8 cellular contexts compared by ENCODE assay signal in genomic region chr14:20624495-20625070, GRCh38. TPM values are rescaled to one million over a fixed set of nuclear protein-coding genes. Genes with fewer than 3 reads are reported as not detected.
DNase-seq lines count a peak whose midpoint lies in the region; ATAC-seq lines count a peak whose summit lies in the region.

No MANE protein-coding gene starts in this region.

- peaks cover 70% of the 10 kb centered on the region for H3K4me1 Mint-ChIP-seq in stimulated activated effector memory CD8-positive, alpha-beta T cell treated with anti-CD3 and anti-CD28 coated beads, Interleukin-12 subunit alpha, Interleukin-12 subunit beta, amount 100 ng/mL, for 72 hours

- H3K27ac Mint-ChIP-seq in stimulated activated effector memory CD8-positive, alpha-beta T cell treated with anti-CD3 and anti-CD28 coated beads, Interleukin-12 subunit alpha, Interleukin-12 subunit beta, amount 100 ng/mL, for 72 hours = peak overlapping the region; percentile 98

- DNase-seq in Daoy (ENCODE audit: low read depth) = peak; percentile 89
- peak; percentile 44 to 69 for DNase-seq in SW 1271 (lab: John Stamatoyannopoulos, UW)
- peak; percentile 53 for DNase-seq in cerebellar cortex (ENCODE audit: low spot score)
- DNase-seq in kidney glomerular epithelial cell (lab: John Stamatoyannopoulos, UW) = peak; percentile 64
- DNase-seq in stimulated activated effector memory CD8-positive, alpha-beta T cell treated with anti-CD3 and anti-CD28 coated beads, Interleukin-12 subunit alpha, Interleukin-12 subunit beta, amount 100 ng/mL, for 72 hours (ENCODE audit: low spot score in 2 of 2) = no peak
- no peak for DNase-seq in midbrain (lab: John Stamatoyannopoulos, UW)

- ATAC-seq in HG03025 (IDR thresholded peaks at IDR 0.05; ENCODE audit: low FRiP score, unreplicated experiment) (peak; percentile 37), GM18520 (IDR thresholded peaks at IDR 0.05; ENCODE audit: unreplicated experiment) (no peak)
- peak; percentile 61 for ATAC-seq in stimulated activated effector memory CD8-positive, alpha-beta T cell treated with anti-CD3 and anti-CD28 coated beads, Interleukin-12 subunit alpha, Interleukin-12 subunit beta, amount 100 ng/mL, for 72 hours

- H3K9me3 Mint-ChIP-seq in stimulated activated effector memory CD8-positive, alpha-beta T cell treated with anti-CD3 and anti-CD28 coated beads, Interleukin-12 subunit alpha, Interleukin-12 subunit beta, amount 100 ng/mL, for 72 hours = no peaks in the 10 kb centered on the region

- H3K4me3 Mint-ChIP-seq in stimulated activated effector memory CD8-positive, alpha-beta T cell treated with anti-CD3 and anti-CD28 coated beads, Interleukin-12 subunit alpha, Interleukin-12 subunit beta, amount 100 ng/mL, for 72 hours = peak overlapping the region; percentile 59

- peaks cover 22% of the 10 kb centered on the region for H3K36me3 Mint-ChIP-seq in stimulated activated effector memory CD8-positive, alpha-beta T cell treated with anti-CD3 and anti-CD28 coated beads, Interleukin-12 subunit alpha, Interleukin-12 subunit beta, amount 100 ng/mL, for 72 hours

RNA-seq across cellular contexts. Expression of gene OR6S1, which starts 16.9 kb away (rescaled TPM):
- not detected in 2 replicates for total RNA-seq in Daoy (2014; rRNA removed; shearing (Covaris generic))

RNA-seq across cellular contexts. Expression of gene RNASE12, which starts 33.4 kb away (rescaled TPM):
- not detected in 2 replicates for total RNA-seq in Daoy (2014; rRNA removed; shearing (Covaris generic))

RNA-seq across cellular contexts. Expression of gene RNASE11, which starts 36.8 kb away (rescaled TPM):
- total RNA-seq in Daoy (2014; rRNA removed; shearing (Covaris generic)) = 0.17 TPM in 1 of 2 replicates, not detected in the other

RNA-seq across cellular contexts. Expression of gene RNASE4, which starts 59.8 kb away (rescaled TPM):
- total RNA-seq in Daoy (2014; rRNA removed; shearing (Covaris generic)) = 2.4 and 5.2 TPM in 2 replicates

Comparison
In these comparisons a context has a peak if more than half of its experiments do, and no peak if none do; other contexts are left out.
1. DNase-seq: peak in Daoy (single experiment), SW 1271 (2 of 2), cerebellar cortex (single experiment) and kidney glomerular epithelial cell (single experiment); none in stimulated activated effector memory CD8-positive, alpha-beta T cell treated with anti-CD3 and anti-CD28 coated beads, Interleukin-12 subunit alpha, Interleukin-12 subunit beta, amount 100 ng/mL, for 72 hours (0 of 2) and midbrain (single experiment).